In genomic region chr19:4669723-4670480, GRCh38 we compare ENCODE assay signal across 8 cellular contexts. TPM values are rescaled to one million over a fixed set of nuclear protein-coding genes. Genes with fewer than 3 reads are reported as not detected.
DNase-seq lines count a peak whose midpoint lies in the region; ATAC-seq and TF ChIP-seq lines count a peak whose summit lies in the region.

MYDGF (minus strand) TSS chr19:4670342; CDS start chr19:4670334, 8 bp downstream.

- H3K27me3 ChIP-seq in liver (ENCODE audit: control insufficient read depth in 4 of 4, insufficient read depth in 4 of 4, low read length in 3 of 4), result no peaks in the 10 kb centered on the region

- H3K4me3 ChIP-seq in liver (ENCODE audit: low read depth in 1 of 3, low read length in 3 of 3), result peak within 1 kb of the TSS; percentile 89 to 99 (median 93)

- peak in 1 of 2 donors; percentile 20 for TF ChIP-seq RAD21 in liver (IDR thresholded peaks at IDR 0.05)

- H3K36me3 ChIP-seq in liver (ENCODE audit: control insufficient read depth in 4 of 4, insufficient read depth in 3 of 4, low read depth in 1 of 4, low read length in 3 of 4), result peaks cover 0 to 23% (median 11%) of the 10 kb centered on the region in 4 donors

- ATAC-seq in GM19324 (IDR thresholded peaks at IDR 0.05; ENCODE audit: low FRiP score, unreplicated experiment) (peak; percentile 86), HG03571 (IDR thresholded peaks at IDR 0.05; ENCODE audit: unreplicated experiment) (peak; percentile 82)

- peaks cover 5 to 27% (median 19%) of the 10 kb centered on the region in 4 donors for H3K4me1 ChIP-seq in liver (ENCODE audit: control insufficient read depth in 4 of 4, insufficient read depth in 4 of 4, low read length in 3 of 4)

- no peak for TF ChIP-seq CTCF in liver (IDR thresholded peaks at IDR 0.05; ENCODE audit: low read depth, low read length, missing input control)

- H3K9me3 ChIP-seq in liver (ENCODE audit: control insufficient read depth in 4 of 4, low read length in 3 of 4), result no peaks in the 10 kb centered on the region

- H3K9ac ChIP-seq in liver (ENCODE audit: low read depth in 1 of 2, low read length in 2 of 2), result peak within 1 kb of the TSS; percentile 36 to 90

- under 1% methylated on average over 75 of the region's 75 CpGs for WGBS in liver

- peak; percentile 62 to 72 for DNase-seq in AML-193 (lab: John Stamatoyannopoulos, UW)
- peak; percentile 90 for DNase-seq in NCI-H774 (lab: John Stamatoyannopoulos, UW)
- DNase-seq in activated CD4-positive, alpha-beta T cell treated with anti-CD3 and anti-CD28 coated beads, Interleukin-2, amount 50 U/mL, for 24 hours (ENCODE audit: low read depth in 1 of 2, low spot score in 1 of 2), result peak; percentile 87 to 91
- peak; percentile 95 for DNase-seq in dermis blood vessel endothelial cell
- peak; percentile 91 to 93 for DNase-seq in stimulated activated CD4-positive, alpha-beta T cell treated with anti-CD3 and anti-CD28 coated beads, Interleukin-2, amount 100 ng/mL, for 48 hours

- peak within 1 kb of the TSS; percentile 91 to 92 for H3K27ac ChIP-seq in liver (ENCODE audit: low read depth in 1 of 2, low read length in 2 of 2)

TF ChIP-seq in liver, 16 proteins besides CTCF, POLR2A, EP300 and RAD21:
- TF ChIP-seq GABPA (IDR thresholded peaks at IDR 0.05 in 1 of 2, conservative IDR thresholded peaks at IDR 0.05 in 1 of 2) (no peak), TAF1 (conservative IDR thresholded peaks at IDR 0.05) (no peak), SP1 (IDR thresholded peaks at IDR 0.05) (no peak), YY1 (IDR thresholded peaks at IDR 0.05) (peak; percentile 96)

RNA-seq across cellular contexts. Expression of gene MYDGF, which starts in this region (rescaled TPM):
- 140 and 183 TPM in 2 replicates for total RNA-seq in dermis blood vessel endothelial cell
- total RNA-seq in liver, result 10 to 100 TPM; 85.1 to 88.9 TPM
- 100 to 1,000 TPM; 198 to 222 TPM for polyA plus RNA-seq in liver

Comparison
In these comparisons a context has a peak if more than half of its experiments do, and no peak if none do; other contexts are left out.
1. Peak in every context shown above with its lines: DNase-seq, ATAC-seq, H3K4me3 ChIP-seq and H3K27ac ChIP-seq.